ENCODE assay signal across 17 cellular contexts in the genomic region with DNA sequence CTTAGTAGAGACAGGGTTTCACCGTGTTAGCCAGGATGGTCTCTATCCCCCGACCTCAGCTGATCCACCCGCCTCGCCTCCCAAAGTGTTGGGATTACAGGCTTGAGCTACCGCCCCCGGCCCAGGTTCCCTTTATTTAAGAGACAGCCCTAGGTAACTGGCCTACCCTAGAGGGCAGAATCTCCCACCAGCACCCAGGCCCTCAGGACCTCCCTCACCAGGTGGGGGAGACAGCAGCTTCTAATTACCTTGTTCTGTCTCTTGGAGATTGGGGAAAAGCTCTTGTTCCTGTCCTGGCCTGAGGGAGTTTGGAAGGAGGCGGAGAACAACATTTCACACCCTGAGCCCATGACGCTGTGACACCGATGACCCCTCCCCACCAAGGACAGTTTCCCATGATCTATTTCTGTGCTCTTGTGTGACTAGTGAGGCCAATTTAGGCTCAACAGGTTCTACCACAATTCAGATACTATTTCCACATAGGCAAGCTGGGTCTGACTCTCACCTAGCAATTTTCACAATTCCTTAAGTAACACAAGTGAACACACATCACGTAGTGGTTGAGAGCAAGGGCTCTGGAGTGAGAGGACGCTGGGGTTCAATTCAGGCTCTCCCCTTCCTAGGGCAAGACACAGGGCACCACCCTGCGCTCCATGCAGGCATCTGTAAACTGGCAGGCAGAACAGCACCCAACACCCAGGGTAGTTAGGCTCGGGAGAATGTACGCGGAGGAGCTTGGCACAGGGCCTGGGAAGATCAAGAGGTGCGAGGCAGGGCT. TPM values are rescaled to one million over a fixed set of nuclear protein-coding genes. Genes with fewer than 3 reads are reported as not detected.
DNase-seq lines count a peak whose midpoint lies in the region; ATAC-seq, FAIRE-seq and TF ChIP-seq lines count a peak whose summit lies in the region.
"Had no signal": no experiment of that assay in that cellular context is flagged by ENCODE, and none has a peak within 500 bp of the region (broad histone marks: within the 10 kb centered on the region; RNA-seq: fewer than 3 reads in every experiment).

No MANE protein-coding gene starts in this region.

- no peaks in the 10 kb centered on the region for H3K9me3 ChIP-seq in ascending aorta
- H3K9me3 ChIP-seq in small intestine (ENCODE audit: control insufficient read depth, low read depth) = no peaks in the 10 kb centered on the region
- H3K9me3 ChIP-seq: A549, transverse colon had no signal

- H3K36me3 Mint-ChIP-seq in stimulated activated naive B cell treated with anti-CD40 and anti-IgM and Interleukin-4, amounts not matched to agents 10 μg/mL and 1 μg/mL and 100 μg/mL, for 72 hours = peaks cover 4 to 16% of the 10 kb centered on the region in 2 donors

- FAIRE-seq in small intestine (lab: Jason Lieb, UNC) = no peak
- FAIRE-seq: A549, endometrium, HTR-8/SVneo had no signal

- no peaks in the 10 kb centered on the region for H3K9me3 Mint-ChIP-seq in stimulated activated naive B cell treated with anti-CD40 and anti-IgM and Interleukin-4, amounts not matched to agents 10 μg/mL and 1 μg/mL and 100 μg/mL, for 72 hours
- H3K9me3 Mint-ChIP-seq: activated naive CD4-positive, alpha-beta T cell treated with anti-CD3 and anti-CD28 coated beads, Interleukin-2, amount 50 U/mL, for 24 hours had no signal

- WGBS in small intestine, 3 donors = 86 to 91% (median 90%) methylated on average over 16 of the region's 16 CpGs

- peaks cover 13 to 56% of the 10 kb centered on the region in 2 donors for H3K4me1 ChIP-seq in ascending aorta
- no peaks in the 10 kb centered on the region for H3K4me1 ChIP-seq in small intestine (ENCODE audit: control insufficient read depth in 2 of 2, insufficient read depth in 1 of 2, low read depth in 1 of 2, low read length in 1 of 2)

- H3K36me3 ChIP-seq in ascending aorta (peaks cover 9 to 26% of the 10 kb centered on the region in 2 donors), small intestine (ENCODE audit: control insufficient read depth in 2 of 2, insufficient read depth in 2 of 2, low read length in 2 of 2) (no peaks in the 10 kb centered on the region)
- H3K36me3 ChIP-seq: transverse colon had no signal

- H3K4me1 Mint-ChIP-seq in stimulated activated naive B cell treated with anti-CD40 and anti-IgM and Interleukin-4, amounts not matched to agents 10 μg/mL and 1 μg/mL and 100 μg/mL, for 72 hours = peaks cover 16 to 22% of the 10 kb centered on the region in 2 donors

- peak; percentile 25 for DNase-seq in NCI-H82 (lab: John Stamatoyannopoulos, UW)
- DNase-seq in NCI-H82 treated with DMSO at 0.1 percent for 48 hours (lab: John Stamatoyannopoulos, UW; ENCODE audit: unreplicated experiment) = no peak
- DNase-seq in ascending aorta (ENCODE audit: low spot score in 2 of 2) = no peak
- peak; percentile 76 for DNase-seq in left ventricle myocardium superior
- no peak for DNase-seq in stimulated activated naive B cell treated with anti-CD40 and anti-IgM and Interleukin-4, amounts not matched to agents 10 μg/mL and 1 μg/mL and 100 μg/mL, for 72 hours
- DNase-seq in small intestine = no peak
- no peak for DNase-seq in ACHN
- no peak for DNase-seq in G401 (ENCODE audit: low spot score)
- DNase-seq: GDM1; head of caudate nucleus; NCI-H2227 treated with DMSO at 0.1 percent for 48 hours; stimulated activated CD4-positive, alpha-beta T cell treated with anti-CD3 and anti-CD28 coated beads, Interleukin-2, amount 100 ng/mL, for 48 hours; transverse colon had no signal

- H3K27ac Mint-ChIP-seq in stimulated activated naive B cell treated with anti-CD40 and anti-IgM and Interleukin-4, amounts not matched to agents 10 μg/mL and 1 μg/mL and 100 μg/mL, for 72 hours = peak overlapping the region; percentile 61
- H3K27ac Mint-ChIP-seq: activated naive CD4-positive, alpha-beta T cell treated with anti-CD3 and anti-CD28 coated beads, Interleukin-2, amount 50 U/mL, for 24 hours had no signal

- H3K4me3 ChIP-seq in ascending aorta = no peak overlapping the region
- H3K4me3 ChIP-seq in small intestine (ENCODE audit: low read depth in 1 of 2, low read length in 2 of 2) = no peak overlapping the region
- H3K4me3 ChIP-seq: A549, transverse colon had no signal

- H3K4me3 Mint-ChIP-seq in stimulated activated naive B cell treated with anti-CD40 and anti-IgM and Interleukin-4, amounts not matched to agents 10 μg/mL and 1 μg/mL and 100 μg/mL, for 72 hours = no peak overlapping the region
- H3K4me3 Mint-ChIP-seq: activated naive CD4-positive, alpha-beta T cell treated with anti-CD3 and anti-CD28 coated beads, Interleukin-2, amount 50 U/mL, for 24 hours had no signal

- ATAC-seq in left ventricle myocardium superior = peak; percentile 68
- ATAC-seq in stimulated activated naive B cell treated with anti-CD40 and anti-IgM and Interleukin-4, amounts not matched to agents 10 μg/mL and 1 μg/mL and 100 μg/mL, for 72 hours (replicated peaks) = no peak
- ATAC-seq: A549 had no signal

- H3K27me3 ChIP-seq in ascending aorta = no peaks in the 10 kb centered on the region
- H3K27me3 ChIP-seq in small intestine (ENCODE audit: control insufficient read depth in 2 of 2, insufficient read depth in 2 of 2, low read length in 2 of 2) = no peaks in the 10 kb centered on the region
- H3K27me3 ChIP-seq: transverse colon had no signal

- in situ Hi-C loops in ACHN (cut with HindIII; ENCODE audit: low pct_ligation_motif_present, low pct_unique_long_range_greater_than_20kb, low sequenced_read_pairs) = no loop called here
- in situ Hi-C loops in G401 (cut with HindIII; ENCODE audit: low sequenced_read_pairs) = no loop called here

- no peaks in the 10 kb centered on the region for H3K27me3 Mint-ChIP-seq in stimulated activated naive B cell treated with anti-CD40 and anti-IgM and Interleukin-4, amounts not matched to agents 10 μg/mL and 1 μg/mL and 100 μg/mL, for 72 hours
- H3K27me3 Mint-ChIP-seq: activated naive CD4-positive, alpha-beta T cell treated with anti-CD3 and anti-CD28 coated beads, Interleukin-2, amount 50 U/mL, for 24 hours had no signal

- peak overlapping the region; percentile 28 to 51 for H3K27ac ChIP-seq in ascending aorta
- no peak overlapping the region for H3K27ac ChIP-seq in small intestine (ENCODE audit: low read depth in 1 of 2, low read length in 1 of 2)
- H3K27ac ChIP-seq: A549 had no signal

- TF ChIP-seq CTCF in ascending aorta (IDR thresholded peaks at IDR 0.05) = no peak

- intact Hi-C loops in ascending aorta (cut with DNase I) = no loop called here
- intact Hi-C loops in left ventricle myocardium superior (cut with micrococcal nuclease) = no loop called here

RNA-seq across cellular contexts. Expression of a gene that starts 20.4 kb away (rescaled TPM):
- total RNA-seq in ascending aorta (189 TPM), left ventricle myocardium superior (81.4 TPM)
- 10 to 100 TPM; 10.1 to 18.7 (median 15.9) TPM for polyA plus RNA-seq in small intestine
- total RNA-seq in G401 (2014; rRNA removed; shearing (Covaris generic)) = 65.5 and 70.6 TPM in 2 replicates

RNA-seq across cellular contexts. Expression of a gene that starts 32.5 kb away (rescaled TPM):
- total RNA-seq in ascending aorta (111 TPM), left ventricle myocardium superior (26.3 TPM)
- polyA plus RNA-seq in small intestine = 10 to 100 TPM; 17.6 to 69.2 (median 23.0) TPM
- total RNA-seq in G401 (2014; rRNA removed; shearing (Covaris generic)) = 18.6 and 23.2 TPM in 2 replicates

RNA-seq across cellular contexts. Expression of a gene that starts 36.6 kb away (rescaled TPM):
- total RNA-seq in ascending aorta (12.5 TPM), left ventricle myocardium superior (58.2 TPM)
- polyA plus RNA-seq in small intestine = 10 to 100 TPM; 24.8 to 36.4 (median 26.5) TPM
- 93.5 and 116 TPM in 2 replicates for total RNA-seq in G401 (2014; rRNA removed; shearing (Covaris generic))

RNA-seq across cellular contexts. Expression of a gene that starts 38.7 kb away (rescaled TPM):
- total RNA-seq in ascending aorta (not detected), left ventricle myocardium superior (1.5 TPM)
- 1 to 10 TPM in 2 of 3 donors, not detected in 1; 1.4 to 2.3 TPM for polyA plus RNA-seq in small intestine
- total RNA-seq in G401 (2014; rRNA removed; shearing (Covaris generic)) = 7.6 and 9.9 TPM in 2 replicates

Comparison
In these comparisons a context has a peak if more than half of its experiments do, and no peak if none do; other contexts are left out.
1. DNase-seq: peak in NCI-H82 (single experiment) and left ventricle myocardium superior (single experiment); none in NCI-H82 treated with DMSO at 0.1 percent for 48 hours (single experiment), ascending aorta (0 of 2), stimulated activated naive B cell treated with anti-CD40 and anti-IgM and Interleukin-4, amounts not matched to agents 10 μg/mL and 1 μg/mL and 100 μg/mL, for 72 hours (single experiment), small intestine (single experiment), ACHN (single experiment) and G401 (single experiment).
2. H3K27ac ChIP-seq: peak in ascending aorta (2 of 2); none in small intestine (0 of 2).